Comparison of ENCODE assay signal across 10 cellular contexts in the genomic region with DNA sequence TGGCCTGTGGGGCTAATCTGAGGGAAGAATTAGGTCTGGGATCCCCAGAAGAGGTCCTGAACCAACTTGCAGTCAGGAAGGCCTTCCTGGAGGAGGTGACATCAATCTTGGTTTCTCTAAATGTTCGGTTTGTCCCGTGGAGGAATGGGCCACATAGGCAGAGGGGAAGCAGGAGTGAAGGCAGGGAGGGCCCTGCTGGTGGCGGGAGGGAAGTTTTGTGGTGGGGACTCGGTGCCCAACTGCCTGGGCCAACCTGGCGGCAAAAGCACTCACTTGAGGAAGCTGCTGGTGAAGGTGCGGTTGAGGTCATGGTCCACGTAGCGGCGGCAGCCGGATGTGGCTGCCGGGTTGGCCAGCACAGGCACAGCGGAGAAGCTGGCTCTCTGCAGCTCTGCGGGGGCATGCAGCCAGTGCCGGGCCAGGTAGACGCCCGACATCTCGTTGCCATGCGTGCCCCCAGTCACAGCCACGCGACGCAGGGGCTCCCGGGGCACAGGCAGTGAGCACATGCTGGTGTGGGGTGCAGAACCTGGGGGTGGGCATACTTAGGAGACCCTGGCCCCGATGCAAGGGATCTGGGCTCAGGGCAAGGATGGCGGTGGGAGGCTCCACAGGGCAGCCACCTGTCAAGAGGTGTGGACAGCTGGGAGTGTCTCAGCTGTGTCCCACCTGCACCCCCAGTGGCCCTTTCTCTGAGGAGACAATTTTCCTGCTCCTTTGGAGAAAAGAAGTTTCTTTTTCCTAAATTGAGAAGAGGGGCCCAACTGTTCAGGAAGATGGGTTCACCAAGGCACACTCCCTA. TPM values are rescaled to one million over a fixed set of nuclear protein-coding genes. Genes with fewer than 3 reads are reported as not detected.
DNase-seq lines count a peak whose midpoint lies in the region; ATAC-seq and TF ChIP-seq lines count a peak whose summit lies in the region.
"Had no signal": no experiment of that assay in that cellular context is flagged by ENCODE, and none has a peak within 500 bp of the region (broad histone marks: within the 10 kb centered on the region; RNA-seq: fewer than 3 reads in every experiment).

No MANE protein-coding gene starts in this region.

- DNase-seq in left cardiac atrium (peak; percentile 22), Right ventricle myocardium inferior (ENCODE audit: missing footprints) (no peak), OCI-LY7 (ENCODE audit: low spot score) (peak; percentile 94), body of pancreas (peak; percentile 72 to 79 (median 76)), transverse colon (peak; percentile 79), breast epithelium (ENCODE audit: low spot score in 2 of 2) (no peak), left ventricle myocardium superior (no peak), HPDE6-E6E7 (ENCODE audit: extremely low spot score) (no peak)

- H3K9me3 ChIP-seq in OCI-LY7 (ENCODE audit: low read length): no peaks in the 10 kb centered on the region
- no peaks in the 10 kb centered on the region for H3K9me3 ChIP-seq in body of pancreas
- no peaks in the 10 kb centered on the region for H3K9me3 ChIP-seq in transverse colon
- H3K9me3 ChIP-seq in breast epithelium: no peaks in the 10 kb centered on the region

- no peak for ATAC-seq in left cardiac atrium
- ATAC-seq in Right ventricle myocardium inferior: no peak
- peak; percentile 53 for ATAC-seq in body of pancreas
- ATAC-seq in left ventricle myocardium superior: no peak

- no TSS peak for BruUV-seq in OCI-LY7 (replicated peaks; lab: Mats Ljungman, UMichigan)

- TF ChIP-seq CTCF in OCI-LY7 (conservative IDR thresholded peaks at IDR 0.05; ENCODE audit: low read length) (peak; percentile 42), body of pancreas (IDR thresholded peaks at IDR 0.05) (peak in 3 of 7 experiments; percentile 23 to 33 (median 31)), transverse colon (IDR thresholded peaks at IDR 0.05) (peak in 2 of 5 experiments; percentile 39 to 47), breast epithelium (IDR thresholded peaks at IDR 0.05) (no peak)

- 38 to 50% methylated on average over 5 to 24 of the region's 24 CpGs for WGBS in body of pancreas, 2 donors
- 50% methylated on average over 24 of the region's 24 CpGs; no CpG with 5 or more reads in 1 of the 2 donors for WGBS in transverse colon (ENCODE audit: low coverage in 1 of 2), 2 donors

- POLR2A ChIA-PET in OCI-LY7 (lab: Charles Lee): interaction anchor here (0.9 to 8.0 kb wide), 5 partner anchors 12 to 63 kb away, joined by 3 to 69 read pairs (median 5); a partner anchor contains a TSS

- H3K27me3 ChIP-seq in body of pancreas: no peaks in the 10 kb centered on the region
- no peaks in the 10 kb centered on the region for H3K27me3 ChIP-seq in transverse colon
- no peaks in the 10 kb centered on the region for H3K27me3 ChIP-seq in breast epithelium

- in situ Hi-C loops in transverse colon (cut with MboI; ENCODE audit: low pct_ligation_motif_present in 1 of 4, low pct_unique_long_range_greater_than_20kb in 1 of 4, low sequenced_read_pairs in 3 of 4): no loop called here

- peak in 2 of 3 donors; percentile 18 to 37 for TF ChIP-seq POLR2A in body of pancreas (IDR thresholded peaks at IDR 0.05)
- no peak for TF ChIP-seq POLR2A in transverse colon (IDR thresholded peaks at IDR 0.05)
- TF ChIP-seq POLR2A in breast epithelium (IDR thresholded peaks at IDR 0.05): no peak

- H3K79me2 ChIP-seq in OCI-LY7 (ENCODE audit: insufficient read depth, low read depth, low read length): peaks cover 5% of the 10 kb centered on the region; the same call in 1 of the 2 replicates

- H3K36me3 ChIP-seq in OCI-LY7 (ENCODE audit: insufficient read depth, low read length): no peaks in the 10 kb centered on the region; the same call in 1 of the 2 replicates
- H3K36me3 ChIP-seq in body of pancreas (replicated peaks in 1 of 2; ENCODE audit: insufficient read depth in 1 of 2, low read depth in 2 of 2): no peaks in the 10 kb centered on the region
- H3K36me3 ChIP-seq in transverse colon: no peaks in the 10 kb centered on the region
- H3K36me3 ChIP-seq in breast epithelium: no peaks in the 10 kb centered on the region

- intact Hi-C loops in left cardiac atrium (cut with DNase I) (no loop called here), Right ventricle myocardium inferior (cut with DNase I) (no loop called here), OCI-LY7 (cut with micrococcal nuclease; ENCODE audit: unreplicated experiment) (loop anchor here (5.0 to 10.0 kb wide), 5 partner anchors 139 to 379 kb away; a partner anchor contains a TSS), body of pancreas (cut with DNase I) (no loop called here), transverse colon (cut with DNase I; ENCODE audit: low total_unique reads) (no loop called here), breast epithelium (cut with DNase I; ENCODE audit: low total_unique reads) (no loop called here), left ventricle myocardium superior (cut with micrococcal nuclease) (no loop called here)

- H2AFZ ChIP-seq in OCI-LY7 (ENCODE audit: low read length): no peak overlapping the region; the same call in 1 of the 2 replicates

- TF ChIP-seq EP300 in transverse colon (IDR thresholded peaks at IDR 0.05; ENCODE audit: low read depth): no peak

- no peaks in the 10 kb centered on the region for H4K20me1 ChIP-seq in OCI-LY7 (ENCODE audit: insufficient read depth, low read length)

- H3K4me3 ChIP-seq in OCI-LY7 (ENCODE audit: low read depth, low read length, poor library complexity, severe bottlenecking) (peak overlapping the region; percentile 70), body of pancreas (no peak overlapping the region), transverse colon (no peak overlapping the region), breast epithelium (no peak overlapping the region)

- H3K4me2 ChIP-seq in OCI-LY7 (ENCODE audit: low read length): peak overlapping the region; percentile 79

- H3K27ac ChIP-seq in OCI-LY7 (ENCODE audit: low read depth, low read length, poor library complexity, severe bottlenecking): peak overlapping the region; percentile 97
- H3K27ac ChIP-seq in body of pancreas: peak overlapping the region; percentile 71 to 83 (median 80)
- H3K27ac ChIP-seq in transverse colon: peak overlapping the region; percentile 8 to 61 (median 48)
- H3K27ac ChIP-seq in breast epithelium: no peak overlapping the region

- CTCF ChIA-PET in OCI-LY7 (lab: Charles Lee; ENCODE audit: unreplicated experiment): interaction anchor here (1.7 to 4.0 kb wide), 5 partner anchors 12 to 45 kb away, joined by 5 to 38 read pairs (median 13); a partner anchor contains a TSS

- H3K4me1 ChIP-seq in OCI-LY7 (ENCODE audit: insufficient read depth, low read length, poor library complexity, severe bottlenecking): peaks cover 77% of the 10 kb centered on the region
- H3K4me1 ChIP-seq in body of pancreas: peaks cover 64% of the 10 kb centered on the region
- H3K4me1 ChIP-seq in transverse colon: peaks cover 3 to 22% (median 15%) of the 10 kb centered on the region in 4 donors
- no peaks in the 10 kb centered on the region for H3K4me1 ChIP-seq in breast epithelium

- H3K9me2 ChIP-seq in OCI-LY7 (ENCODE audit: insufficient read depth, low read length): no peaks in the 10 kb centered on the region

RNA-seq across cellular contexts. Expression of a gene that starts 3.8 kb away (rescaled TPM):
- total RNA-seq in left cardiac atrium: not detected
- total RNA-seq in Right ventricle myocardium inferior: not detected
- total RNA-seq in OCI-LY7 (2014; rRNA removed; shearing (Covaris generic)): 17.1 and 25.6 TPM in 2 replicates
- total RNA-seq in OCI-LY7 (2022): 45.1 and 54.4 TPM in 2 replicates
- 10 to 100 TPM in 1 of 2 donors, 1 to 10 TPM in 1; 7.0 to 16.2 TPM for total RNA-seq in body of pancreas
- total RNA-seq in transverse colon: 10 to 100 TPM in 3 of 4 donors, 1 to 10 TPM in 1; 4.1 to 29.4 (median 11.8) TPM
- total RNA-seq in breast epithelium: under 1 TPM in 2 of 3 donors, not detected in 1; 0.66 to 0.73 TPM
- not detected for total RNA-seq in left ventricle myocardium superior

RNA-seq across cellular contexts. Expression of a gene that starts 7.2 kb away (rescaled TPM):
- total RNA-seq in left cardiac atrium: not detected
- 0.41 TPM for total RNA-seq in Right ventricle myocardium inferior
- 2.4 and 4.3 TPM in 2 replicates for total RNA-seq in OCI-LY7 (2014; rRNA removed; shearing (Covaris generic))
- 5.3 and 5.7 TPM in 2 replicates for total RNA-seq in OCI-LY7 (2022)
- total RNA-seq in body of pancreas: not detected
- 10 to 100 TPM in 2 of 4 donors, 1 to 10 TPM in 1, not detected in 1; 1.3 to 16.5 (median 15.0) TPM for total RNA-seq in transverse colon
- not detected for total RNA-seq in breast epithelium
- 0.37 TPM for total RNA-seq in left ventricle myocardium superior
- total RNA-seq: kidney epithelial cell, LHCN-M2 had no signal

RNA-seq across cellular contexts. Expression of a gene that starts 17.0 kb away (rescaled TPM):
- total RNA-seq in left cardiac atrium: 10 to 100 TPM; 60.1 to 61.7 TPM
- 104 TPM for total RNA-seq in Right ventricle myocardium inferior
- total RNA-seq in OCI-LY7 (2014; rRNA removed; shearing (Covaris generic)): 14.4 and 20.4 TPM in 2 replicates
- total RNA-seq in OCI-LY7 (2022): 31.7 and 35.4 TPM in 2 replicates
- 10 to 100 TPM; 11.5 to 21.8 TPM for total RNA-seq in body of pancreas
- total RNA-seq in transverse colon: 10 to 100 TPM; 21.3 to 68.5 (median 26.9) TPM
- 10 to 100 TPM in 2 of 3 donors, 1 to 10 TPM in 1; 9.7 to 15.1 (median 12.0) TPM for total RNA-seq in breast epithelium
- 106 TPM for total RNA-seq in left ventricle myocardium superior

RNA-seq across cellular contexts. Expression of a gene that starts 27.7 kb away (rescaled TPM):
- not detected for total RNA-seq in left cardiac atrium
- total RNA-seq in Right ventricle myocardium inferior: not detected
- 1.5 and 2.9 TPM in 2 replicates for total RNA-seq in OCI-LY7 (2014; rRNA removed; shearing (Covaris generic))
- 8.0 and 8.3 TPM in 2 replicates for total RNA-seq in OCI-LY7 (2022)
- not detected for total RNA-seq in body of pancreas
- 10 to 100 TPM in 1 of 4 donors, not detected in 3; 13.8 TPM for total RNA-seq in transverse colon
- 10 to 100 TPM in 2 of 3 donors, under 1 TPM in 1; 0.32 to 62.3 (median 44.1) TPM for total RNA-seq in breast epithelium
- not detected for total RNA-seq in left ventricle myocardium superior
- total RNA-seq: LHCN-M2 had no signal

RNA-seq across cellular contexts. Expression of a gene that starts 40.0 kb away (rescaled TPM):
- total RNA-seq in left cardiac atrium: 100 to 1,000 TPM; 422 to 434 TPM
- 724 TPM for total RNA-seq in Right ventricle myocardium inferior
- 257 and 283 TPM in 2 replicates for total RNA-seq in OCI-LY7 (2014; rRNA removed; shearing (Covaris generic))
- total RNA-seq in OCI-LY7 (2022): 294 and 335 TPM in 2 replicates
- total RNA-seq in body of pancreas: 100 to 1,000 TPM; 209 to 264 TPM
- 100 to 1,000 TPM; 421 to 762 (median 554) TPM for total RNA-seq in transverse colon
- 100 to 1,000 TPM; 159 to 222 (median 186) TPM for total RNA-seq in breast epithelium
- total RNA-seq in left ventricle myocardium superior: 768 TPM

Comparison
In these comparisons a context has a peak if more than half of its experiments do, and no peak if none do; other contexts are left out.
1. DNase-seq: peak in left cardiac atrium (single experiment), OCI-LY7 (single experiment), body of pancreas (4 of 4) and transverse colon (single experiment); none in Right ventricle myocardium inferior (single experiment), breast epithelium (0 of 2), left ventricle myocardium superior (single experiment) and HPDE6-E6E7 (single experiment).
2. H3K27ac ChIP-seq: peak in OCI-LY7 (single experiment), body of pancreas (4 of 4) and transverse colon (4 of 4); none in breast epithelium (0 of 2).
3. POLR2A ChIP-seq: peak in body of pancreas (2 of 3); none in transverse colon (single experiment) and breast epithelium (single experiment).